ENCODE assay signal across 12 cellular contexts in genomic region chr10:3093996-3094395, GRCh38. TPM values are rescaled to one million over a fixed set of nuclear protein-coding genes. Genes with fewer than 3 reads are reported as not detected.
DNase-seq lines count a peak whose midpoint lies in the region; ATAC-seq and TF ChIP-seq lines count a peak whose summit lies in the region.
"Had no signal": no experiment of that assay in that cellular context is flagged by ENCODE, and none has a peak within 500 bp of the region (broad histone marks: within the 10 kb centered on the region; RNA-seq: fewer than 3 reads in every experiment).

No MANE protein-coding gene starts in this region.

- CTCF ChIA-PET in RWPE1 (lab: Yijun Ruan, JAX): no interaction called here

- H3K9ac ChIP-seq in rectal smooth muscle tissue (ENCODE audit: low read length): no peak overlapping the region

- no peaks in the 10 kb centered on the region for H3K27me3 Mint-ChIP-seq in T-helper 2 cell treated with Interferon-gamma antibody and Interleukin-4, amounts not matched to agents 5 μg/mL and 100 μg/mL, for 36 hours (ENCODE audit: low read depth)
- no peaks in the 10 kb centered on the region for H3K27me3 Mint-ChIP-seq in effector memory CD8-positive, alpha-beta T cell

- no peaks in the 10 kb centered on the region for H3K9me3 ChIP-seq in spleen
- H3K9me3 ChIP-seq: right lobe of liver, upper lobe of left lung had no signal

- TF ChIP-seq CTCF in RWPE1 (conservative IDR thresholded peaks at IDR 0.05; ENCODE audit: low read depth): no peak
- TF ChIP-seq CTCF in spleen (IDR thresholded peaks at IDR 0.05 in 8 of 11, conservative IDR thresholded peaks at IDR 0.05 in 3 of 11): no peak

- WGBS in spleen, 5 donors: 87 to 98% (median 96%) methylated on average over 5 of the region's 5 CpGs

- H3K27me3 ChIP-seq in rectal smooth muscle tissue (ENCODE audit: control insufficient read depth, insufficient read depth, low read length) (no peaks in the 10 kb centered on the region), spleen (replicated peaks in 1 of 7) (no peaks in the 10 kb centered on the region)
- H3K27me3 ChIP-seq: right lobe of liver, upper lobe of left lung had no signal

- H3K4me1 ChIP-seq in rectal smooth muscle tissue (ENCODE audit: control insufficient read depth, insufficient read depth, low read length) (peaks cover 32% of the 10 kb centered on the region), spleen (peaks cover 0 to 47% (median 19%) of the 10 kb centered on the region in 6 donors)
- H3K4me1 ChIP-seq: right lobe of liver had no signal

- peaks cover 58% of the 10 kb centered on the region for H3K36me3 Mint-ChIP-seq in T-helper 2 cell treated with Interferon-gamma antibody and Interleukin-4, amounts not matched to agents 5 μg/mL and 100 μg/mL, for 36 hours (ENCODE audit: low read depth)
- H3K36me3 Mint-ChIP-seq in effector memory CD8-positive, alpha-beta T cell (ENCODE audit: insufficient read depth): peaks cover 15% of the 10 kb centered on the region

- no peak for ATAC-seq in effector memory CD8-positive, alpha-beta T cell (replicated peaks)
- ATAC-seq: right lobe of liver had no signal

- H3K4me1 Mint-ChIP-seq in T-helper 2 cell treated with Interferon-gamma antibody and Interleukin-4, amounts not matched to agents 5 μg/mL and 100 μg/mL, for 36 hours (ENCODE audit: low read depth): peaks cover 65% of the 10 kb centered on the region
- H3K4me1 Mint-ChIP-seq in effector memory CD8-positive, alpha-beta T cell (ENCODE audit: low read depth in 2 of 2): peaks cover 40 to 52% of the 10 kb centered on the region in 2 donors

- no peak for TF ChIP-seq POLR2A in spleen (IDR thresholded peaks at IDR 0.05)

- H3K4me3 Mint-ChIP-seq in T-helper 2 cell treated with Interferon-gamma antibody and Interleukin-4, amounts not matched to agents 5 μg/mL and 100 μg/mL, for 36 hours: peak overlapping the region; percentile 57
- H3K4me3 Mint-ChIP-seq in effector memory CD8-positive, alpha-beta T cell: peak overlapping the region in 1 of 2 donors; percentile 72

- no peaks in the 10 kb centered on the region for H3K36me3 ChIP-seq in rectal smooth muscle tissue (ENCODE audit: control insufficient read depth, insufficient read depth, low read length)
- peaks cover 0 to 14% (median 0%) of the 10 kb centered on the region in 6 donors for H3K36me3 ChIP-seq in spleen
- H3K36me3 ChIP-seq: right lobe of liver, upper lobe of left lung had no signal

- peak overlapping the region; percentile 79 for H3K27ac ChIP-seq in RWPE1
- peak overlapping the region; percentile 85 for H3K27ac ChIP-seq in rectal smooth muscle tissue (ENCODE audit: low read depth, low read length)
- no peak overlapping the region for H3K27ac ChIP-seq in spleen
- H3K27ac ChIP-seq: upper lobe of left lung had no signal

- no peak overlapping the region for H3K4me3 ChIP-seq in rectal smooth muscle tissue (ENCODE audit: low read length)
- H3K4me3 ChIP-seq in spleen: no peak overlapping the region
- H3K4me3 ChIP-seq: right lobe of liver, upper lobe of left lung had no signal

- H3K9me3 Mint-ChIP-seq in T-helper 2 cell treated with Interferon-gamma antibody and Interleukin-4, amounts not matched to agents 5 μg/mL and 100 μg/mL, for 36 hours: no peaks in the 10 kb centered on the region
- H3K9me3 Mint-ChIP-seq in effector memory CD8-positive, alpha-beta T cell: no peaks in the 10 kb centered on the region

- DNase-seq in T-helper 2 cell treated with Interferon-gamma antibody and Interleukin-4, amounts not matched to agents 5 μg/mL and 100 μg/mL, for 36 hours (ENCODE audit: low spot score): no peak
- DNase-seq in T-helper 2 cell (no peak), RWPE1 (ENCODE audit: low spot score) (no peak), spleen (no peak), AG08396 (ENCODE audit: low spot score) (no peak)
- no peak for DNase-seq in effector memory CD8-positive, alpha-beta T cell
- no peak for DNase-seq in stimulated activated naive CD4-positive, alpha-beta T cell treated with Interleukin-2 at 50 U/mL for 16 hours (lab: John Stamatoyannopoulos, UW)
- DNase-seq: central memory CD4-positive, alpha-beta T cell; DMS53; right lobe of liver; upper lobe of left lung had no signal

- H3K27ac Mint-ChIP-seq in T-helper 2 cell treated with Interferon-gamma antibody and Interleukin-4, amounts not matched to agents 5 μg/mL and 100 μg/mL, for 36 hours: peak overlapping the region; percentile 86
- H3K27ac Mint-ChIP-seq in effector memory CD8-positive, alpha-beta T cell: peak overlapping the region; percentile 62 to 88

- intact Hi-C loops in spleen (cut with DNase I; ENCODE audit: low total_unique reads): no loop called here

- POLR2A ChIA-PET in RWPE1 (lab: Yijun Ruan, JAX; ENCODE audit: low non-redundant PET): no interaction called here

RNA-seq across cellular contexts. Expression of gene PFKP, which starts 26.6 kb away (rescaled TPM):
- total RNA-seq in spleen: 10 to 100 TPM; 19.5 to 60.9 (median 28.8) TPM
- 10 to 100 TPM; 19.0 to 44.6 (median 21.3) TPM for polyA plus RNA-seq in spleen

Comparison
In these comparisons a context has a peak if more than half of its experiments do, and no peak if none do; other contexts are left out.
1. H3K27ac ChIP-seq: peak in RWPE1 (single experiment) and rectal smooth muscle tissue (single experiment); none in spleen (0 of 8).